In the genomic region with DNA sequence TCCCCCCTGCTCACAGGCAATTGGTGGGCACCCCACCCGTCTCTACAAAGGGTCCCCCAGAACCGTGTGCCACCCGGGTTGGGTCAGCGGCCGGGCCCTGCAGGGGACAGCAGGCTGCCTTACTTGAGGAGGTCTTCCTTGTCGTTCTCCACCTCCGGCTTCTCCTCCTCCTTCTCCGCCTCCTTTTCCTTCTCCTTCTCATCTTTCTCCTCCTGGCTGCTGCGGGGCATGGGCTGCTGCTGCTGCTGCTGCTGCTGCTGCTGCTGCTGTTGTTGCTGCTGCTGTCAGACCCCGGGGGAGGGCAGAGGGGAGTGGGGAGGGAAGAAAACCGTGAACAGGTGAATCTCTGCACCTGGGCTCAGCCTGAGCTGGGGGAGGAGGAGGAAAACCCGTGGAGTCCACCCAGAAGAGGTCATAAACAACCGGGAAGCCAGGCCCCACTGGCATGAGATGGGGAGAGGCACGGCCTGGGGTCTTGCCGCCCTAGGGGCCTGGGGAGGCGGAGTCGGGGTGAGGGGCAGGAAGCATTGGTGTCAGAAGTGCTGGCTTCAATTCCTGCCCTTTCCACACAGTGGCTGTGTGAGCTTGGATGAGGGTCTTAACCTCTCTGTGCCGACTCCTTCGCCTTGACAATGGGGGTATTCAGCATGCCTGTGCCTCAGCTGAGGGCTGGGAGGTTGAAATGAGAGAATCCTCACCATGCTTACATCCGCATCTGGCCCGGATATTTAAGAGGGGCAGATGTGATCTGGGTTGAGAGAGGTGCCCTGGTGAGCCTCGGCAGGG, we compare ENCODE assay signal across 13 cellular contexts.
DNase-seq lines count a peak whose midpoint lies in the region; ATAC-seq, FAIRE-seq and TF ChIP-seq lines count a peak whose summit lies in the region.
"Had no signal": no experiment of that assay in that cellular context is flagged by ENCODE, and none has a peak within 500 bp of the region (broad histone marks: within the 10 kb centered on the region; RNA-seq: fewer than 3 reads in every experiment).

No MANE protein-coding gene starts in this region.

- H3K56ac ChIP-seq in mesendoderm (ENCODE audit: low read length), result no peak overlapping the region

- no peak overlapping the region for H2AFZ ChIP-seq in K562 (ENCODE audit: low read depth, low read length)

- H3K9me1 ChIP-seq in K562 (ENCODE audit: control insufficient read depth, insufficient read depth, low read length), result no peaks in the 10 kb centered on the region

- TF ChIP-seq RAD21 in K562 (CRISPR knock-in tag; conservative IDR thresholded peaks at IDR 0.05 in 1 of 2, IDR thresholded peaks at IDR 0.05 in 1 of 2), result no peak

- no peak overlapping the region for H3K27ac Mint-ChIP-seq in activated CD4-positive, alpha-beta memory T cell treated with anti-CD3 and anti-CD28 coated beads, Interleukin-2, amount 10 ng/mL, durations not matched to agents 7 days and 5 days
- H3K27ac Mint-ChIP-seq in activated T-cell treated with anti-CD3 and anti-CD28 coated beads, Interleukin-2, amount 50 U/mL, for 72 hours, result no peak overlapping the region
- H3K27ac Mint-ChIP-seq: natural killer cell had no signal

- no peak for ATAC-seq in K562
- no peak for ATAC-seq in HG02885 (IDR thresholded peaks at IDR 0.05; ENCODE audit: poor library complexity, unreplicated experiment)
- ATAC-seq in activated T-cell treated with anti-CD3 and anti-CD28 coated beads, Interleukin-2, amount 50 U/mL, for 72 hours (replicated peaks in 1 of 2), result no peak
- ATAC-seq: activated T-cell treated with anti-CD3 and anti-CD28 coated beads, Interleukin-2, amount 50 U/mL, for 4 hours; natural killer cell; stimulated activated naive B cell treated with anti-CD40 and anti-IgM and Interleukin-4, amounts not matched to agents 10 μg/mL and 1 μg/mL and 100 μg/mL, for 72 hours had no signal

- no peaks in the 10 kb centered on the region for H3K27me3 Mint-ChIP-seq in activated CD4-positive, alpha-beta memory T cell treated with anti-CD3 and anti-CD28 coated beads, Interleukin-2, amount 10 ng/mL, durations not matched to agents 7 days and 5 days
- H3K27me3 Mint-ChIP-seq in activated T-cell treated with anti-CD3 and anti-CD28 coated beads, Interleukin-2, amount 50 U/mL, for 72 hours (ENCODE audit: low read depth), result no peaks in the 10 kb centered on the region
- H3K27me3 Mint-ChIP-seq: IgD-negative memory B cell; stimulated activated naive B cell treated with anti-CD40 and anti-IgM and Interleukin-4, amounts not matched to agents 10 μg/mL and 1 μg/mL and 100 μg/mL, for 72 hours had no signal

- no peak overlapping the region for H2BK120ac ChIP-seq in mesendoderm (ENCODE audit: low read depth, low read length)

- H4K5ac ChIP-seq in mesendoderm (ENCODE audit: low read length), result no peak overlapping the region

- H3K4me1 Mint-ChIP-seq in activated CD4-positive, alpha-beta memory T cell treated with anti-CD3 and anti-CD28 coated beads, Interleukin-2, amount 10 ng/mL, durations not matched to agents 7 days and 5 days, result peaks cover 6% of the 10 kb centered on the region
- no peaks in the 10 kb centered on the region for H3K4me1 Mint-ChIP-seq in activated T-cell treated with anti-CD3 and anti-CD28 coated beads, Interleukin-2, amount 50 U/mL, for 72 hours (ENCODE audit: low read depth)

- H3K4me1 ChIP-seq in K562 (replicated peaks in 1 of 2; ENCODE audit: control insufficient read depth in 2 of 2, insufficient read depth in 2 of 2, low read length in 2 of 2) (peaks cover 0 to 30% of the 10 kb centered on the region in 2 experiments; a peak in 2 of 5 replicates), mesendoderm (ENCODE audit: control insufficient read depth, low read depth, low read length) (no peaks in the 10 kb centered on the region), stomach (peaks cover 42 to 72% (median 52%) of the 10 kb centered on the region in 4 donors)

- 80% methylated on average over 5 of the region's 22 CpGs for WGBS in K562 (ENCODE audit: insufficient coverage, low coverage, missing lambda C conversion rate)
- WGBS in mesendoderm (ENCODE audit: extremely low coverage, insufficient coverage, low lambda C conversion rate), result no CpG with 5 or more reads among the region's 22 CpGs
- WGBS in stomach, 5 donors, result 72 to 83% (median 80%) methylated on average over 17 to 22 of the region's 22 CpGs

- TF ChIP-seq CTCF in K562 (IDR thresholded peaks at IDR 0.05 in 2 of 3, conservative IDR thresholded peaks at IDR 0.05 in 1 of 3; ENCODE audit: insufficient read depth in 2 of 3, low read depth in 1 of 3, low read length in 3 of 3), result no peak
- no peak for TF ChIP-seq CTCF in stomach (IDR thresholded peaks at IDR 0.05)
- no peak for TF ChIP-seq CTCF in GM10266 (IDR thresholded peaks at IDR 0.05; ENCODE audit: control insufficient read depth, insufficient read depth, low read depth, missing control alignments)

- TF ChIP-seq EP300 in K562 (IDR thresholded peaks at IDR 0.05; ENCODE audit: low read length) (no peak), stomach (IDR thresholded peaks at IDR 0.05) (no peak)

- peaks cover 5% of the 10 kb centered on the region for H3K79me1 ChIP-seq in mesendoderm (ENCODE audit: low read length)

- no peak overlapping the region for H2AK5ac ChIP-seq in mesendoderm (ENCODE audit: low read length)

- no peaks in the 10 kb centered on the region for H3K79me2 ChIP-seq in K562 (ENCODE audit: control insufficient read depth, insufficient read depth, low read length)
- peaks cover 2% of the 10 kb centered on the region for H3K79me2 ChIP-seq in mesendoderm (ENCODE audit: control insufficient read depth, insufficient read depth, low read length)

- H3K27ac ChIP-seq in KOPT-K1 (ENCODE audit: low read depth, low read length, poor library complexity, severe bottlenecking) (peak overlapping the region; percentile 44), K562 (ENCODE audit: extremely low read depth, low read depth, low read length) (no peak overlapping the region), mesendoderm (ENCODE audit: low read depth, low read length) (no peak overlapping the region), stomach (peak overlapping the region in 4 of 5 donors; percentile 25 to 69 (median 34))

- H3K4me2 ChIP-seq in K562 (ENCODE audit: insufficient read depth, low read length), result no peak overlapping the region
- H3K4me2 ChIP-seq in mesendoderm (ENCODE audit: low read length), result no peak overlapping the region

- no peak overlapping the region for H2BK15ac ChIP-seq in mesendoderm (replicated peaks; ENCODE audit: low read depth)

- H3K4me3 ChIP-seq in K562 (no peak overlapping the region), mesendoderm (ENCODE audit: low read length) (no peak overlapping the region), stomach (no peak overlapping the region)

- in situ Hi-C loops in K562 (cut with MboI), result no loop called here

- TF ChIP-seq POLR2A in K562 (conservative IDR thresholded peaks at IDR 0.05) (no peak), stomach (IDR thresholded peaks at IDR 0.05) (no peak)

- H3K9me3 Mint-ChIP-seq in activated CD4-positive, alpha-beta memory T cell treated with anti-CD3 and anti-CD28 coated beads, Interleukin-2, amount 10 ng/mL, durations not matched to agents 7 days and 5 days, result no peaks in the 10 kb centered on the region
- H3K9me3 Mint-ChIP-seq in activated T-cell treated with anti-CD3 and anti-CD28 coated beads, Interleukin-2, amount 50 U/mL, for 72 hours, result no peaks in the 10 kb centered on the region
- H3K9me3 Mint-ChIP-seq: activated T-cell treated with anti-CD3 and anti-CD28 coated beads, Interleukin-2, amount 50 U/mL, for 4 hours; IgD-negative memory B cell; natural killer cell; stimulated activated naive B cell treated with anti-CD40 and anti-IgM and Interleukin-4, amounts not matched to agents 10 μg/mL and 1 μg/mL and 100 μg/mL, for 72 hours had no signal

- H3K9ac ChIP-seq in K562 (ENCODE audit: insufficient read depth in 1 of 2, low read depth in 2 of 2, low read length in 2 of 2), result peak overlapping the region in 1 of 2 experiments; percentile 40; a peak in 1 of 4 replicates
- H3K9ac ChIP-seq in mesendoderm (ENCODE audit: low read length), result no peak overlapping the region

- H4K8ac ChIP-seq in mesendoderm (ENCODE audit: low read depth, low read length), result no peak overlapping the region

- no peak overlapping the region for H3K4ac ChIP-seq in mesendoderm (ENCODE audit: low read depth, low read length)

- H3K27me3 ChIP-seq in K562 (ENCODE audit: control insufficient read depth in 2 of 2, insufficient read depth in 2 of 2, low read length in 2 of 2) (no peaks in the 10 kb centered on the region), mesendoderm (ENCODE audit: insufficient read depth, low read length, poor library complexity) (no peaks in the 10 kb centered on the region), stomach (no peaks in the 10 kb centered on the region)

- no peak for FAIRE-seq in K562 (lab: Jason Lieb, UNC)

- DNase-seq in K562 (ENCODE audit: extremely low read depth in 1 of 4, low spot score in 3 of 4) (no peak), mesendoderm (peak; percentile 53), stomach (no peak), GM10266 (ENCODE audit: extremely low spot score) (no peak)
- DNase-seq in activated CD4-positive, alpha-beta memory T cell treated with anti-CD3 and anti-CD28 coated beads, Interleukin-2, amount 10 ng/mL, durations not matched to agents 7 days and 5 days, result no peak
- no peak for DNase-seq in activated T-cell treated with anti-CD3 and anti-CD28 coated beads, Interleukin-2, amount 50 U/mL, for 72 hours
- DNase-seq: activated T-cell treated with anti-CD3 and anti-CD28 coated beads, Interleukin-2, amount 50 U/mL, for 4 hours; natural killer cell; NCI-H1105 treated with DMSO at 0.1 percent for 48 hours; stimulated activated naive B cell treated with anti-CD40 and anti-IgM and Interleukin-4, amounts not matched to agents 10 μg/mL and 1 μg/mL and 100 μg/mL, for 72 hours had no signal

- H3K9me3 ChIP-seq in KOPT-K1 (ENCODE audit: insufficient read depth, low read length, poor library complexity, severe bottlenecking), result no peaks in the 10 kb centered on the region
- H3K9me3 ChIP-seq in K562 (replicated peaks; ENCODE audit: control insufficient read depth, insufficient read depth, low read depth, low read length), result no peaks in the 10 kb centered on the region
- H3K9me3 ChIP-seq in stomach, result no peaks in the 10 kb centered on the region

- H2BK5ac ChIP-seq in mesendoderm (ENCODE audit: low read length), result no peak overlapping the region

- POLR2A ChIA-PET in K562 (lab: Yijun Ruan, JAX), result no interaction called here
- POLR2A ChIA-PET in activated CD4-positive, alpha-beta memory T cell treated with anti-CD3 and anti-CD28 coated beads, Interleukin-2, amount 10 ng/mL, durations not matched to agents 7 days and 5 days (lab: Charles Lee), result no interaction called here

- intact Hi-C loops in K562 (cut with micrococcal nuclease), result no loop called here
- intact Hi-C loops in stomach (cut with DNase I; ENCODE audit: low total_unique reads), result no loop called here

- H3K23ac ChIP-seq in mesendoderm (ENCODE audit: low read length), result no peak overlapping the region

- BruUV-seq in K562 (replicated peaks; lab: Mats Ljungman, UMichigan), result no TSS peak

- peaks cover 11% of the 10 kb centered on the region for H3K36me3 Mint-ChIP-seq in activated CD4-positive, alpha-beta memory T cell treated with anti-CD3 and anti-CD28 coated beads, Interleukin-2, amount 10 ng/mL, durations not matched to agents 7 days and 5 days (ENCODE audit: low read depth)
- peaks cover 0 to 6% of the 10 kb centered on the region in 2 donors for H3K36me3 Mint-ChIP-seq in activated T-cell treated with anti-CD3 and anti-CD28 coated beads, Interleukin-2, amount 50 U/mL, for 72 hours (ENCODE audit: insufficient read depth in 2 of 2)
- H3K36me3 Mint-ChIP-seq: natural killer cell had no signal

- 0 out of 2 replicates have a peak, but pooled peaks cover 9% of the 10 kb centered on the region for H4K20me1 ChIP-seq in K562 (replicated peaks; ENCODE audit: control insufficient read depth, insufficient read depth, low read length)

- H3K4me3 Mint-ChIP-seq in activated CD4-positive, alpha-beta memory T cell treated with anti-CD3 and anti-CD28 coated beads, Interleukin-2, amount 10 ng/mL, durations not matched to agents 7 days and 5 days, result no peak overlapping the region
- no peak overlapping the region for H3K4me3 Mint-ChIP-seq in activated T-cell treated with anti-CD3 and anti-CD28 coated beads, Interleukin-2, amount 50 U/mL, for 72 hours
- H3K4me3 Mint-ChIP-seq: activated T-cell treated with anti-CD3 and anti-CD28 coated beads, Interleukin-2, amount 50 U/mL, for 4 hours; IgD-negative memory B cell; natural killer cell; stimulated activated naive B cell treated with anti-CD40 and anti-IgM and Interleukin-4, amounts not matched to agents 10 μg/mL and 1 μg/mL and 100 μg/mL, for 72 hours had no signal

- H3K36me3 ChIP-seq in KOPT-K1 (ENCODE audit: insufficient read depth, low read length) (peaks cover 63% of the 10 kb centered on the region), K562 (ENCODE audit: control insufficient read depth, insufficient read depth, low read length) (peaks cover 47% of the 10 kb centered on the region; the same call in 2 of the 3 replicates), mesendoderm (ENCODE audit: control insufficient read depth, insufficient read depth, low read length) (peaks cover 2% of the 10 kb centered on the region), stomach (peaks cover 28 to 79% (median 59%) of the 10 kb centered on the region in 4 donors)

- no peak overlapping the region for H3K18ac ChIP-seq in mesendoderm (ENCODE audit: low read length)

- CTCF ChIA-PET in K562 (lab: Yijun Ruan, JAX; ENCODE audit: low intra/inter-chr PET ratio), result no interaction called here
- CTCF ChIA-PET in activated CD4-positive, alpha-beta memory T cell treated with anti-CD3 and anti-CD28 coated beads, Interleukin-2, amount 10 ng/mL, durations not matched to agents 7 days and 5 days (lab: Charles Lee), result no interaction called here

Comparison
In these comparisons a context has a peak if more than half of its experiments do, and no peak if none do; other contexts are left out.
1. H3K27ac ChIP-seq: peak in KOPT-K1 (single experiment) and stomach (4 of 5); none in K562 (single experiment) and mesendoderm (single experiment).